9 cellular contexts compared by ENCODE assay signal in genomic region chr1:201282931-201283829, GRCh38. TPM values are rescaled to one million over a fixed set of nuclear protein-coding genes. Genes with fewer than 3 reads are reported as not detected.
A peak's percentile ranks its signal among the peaks of the same experiment; 100 is the strongest.
DNase-seq lines count a peak whose midpoint lies in the region; ATAC-seq and TF ChIP-seq lines count a peak whose summit lies in the region.
"Had no signal": no experiment of that assay in that cellular context is flagged by ENCODE, and none has a peak within 500 bp of the region (broad histone marks: within the 10 kb centered on the region; RNA-seq: fewer than 3 reads in every experiment).

PKP1 (plus strand) TSS chr1:201283506; CDS start chr1:201283703, 197 bp downstream.

- DNase-seq in ELF-1 (ENCODE audit: low read depth, low spot score) (peak; percentile 62), heart right ventricle (peak in 1 of 2 donors; percentile 38), cerebellar nuclear complex (lab: John Stamatoyannopoulos, UW) (no peak), cerebellar cortex (ENCODE audit: low spot score) (no peak), uterus (no peak)
- peak; percentile 63 for DNase-seq in activated CD8-positive, alpha-beta T cell treated with anti-CD3 and anti-CD28 coated beads for 36 hours

- peak within 1 kb of the TSS; percentile 84 for H3K4me2 ChIP-seq in skeletal muscle satellite cell (ENCODE audit: low read length)

- peak within 1 kb of the TSS; percentile 68 for H3K9ac ChIP-seq in skeletal muscle satellite cell (ENCODE audit: low read depth, low read length)

- H3K4me3 Mint-ChIP-seq in activated CD8-positive, alpha-beta T cell treated with anti-CD3 and anti-CD28 coated beads for 36 hours = peak within 1 kb of the TSS; percentile 31

- H3K27ac Mint-ChIP-seq in activated CD8-positive, alpha-beta T cell treated with anti-CD3 and anti-CD28 coated beads for 36 hours = no peak within 1 kb of the TSS

- peaks cover 5% of the 10 kb centered on the region for H3K4me1 Mint-ChIP-seq in activated CD8-positive, alpha-beta T cell treated with anti-CD3 and anti-CD28 coated beads for 36 hours (ENCODE audit: low read depth)

- H3K27ac ChIP-seq in heart right ventricle = no peak within 1 kb of the TSS
- no peak within 1 kb of the TSS for H3K27ac ChIP-seq in uterus
- H3K27ac ChIP-seq: HL-60 had no signal

- H3K27me3 Mint-ChIP-seq in activated CD8-positive, alpha-beta T cell treated with anti-CD3 and anti-CD28 coated beads for 36 hours = peaks cover 19% of the 10 kb centered on the region

- 3% methylated on average over 55 of the region's 55 CpGs for WGBS in heart right ventricle, 2 donors

- H3K27me3 ChIP-seq in heart right ventricle (peaks cover 8 to 63% (median 46%) of the 10 kb centered on the region in 7 donors), skeletal muscle satellite cell (ENCODE audit: control insufficient read depth, insufficient read depth, low read length) (no peaks in the 10 kb centered on the region), uterus (no peaks in the 10 kb centered on the region)

- H3K9me3 ChIP-seq in heart right ventricle (no peaks in the 10 kb centered on the region), skeletal muscle satellite cell (replicated peaks; ENCODE audit: low read length) (no peaks in the 10 kb centered on the region), uterus (no peaks in the 10 kb centered on the region)

- H3K36me3 Mint-ChIP-seq in activated CD8-positive, alpha-beta T cell treated with anti-CD3 and anti-CD28 coated beads for 36 hours (ENCODE audit: low read depth) = no peaks in the 10 kb centered on the region

- H3K36me3 ChIP-seq in heart right ventricle = no peaks in the 10 kb centered on the region
- no peaks in the 10 kb centered on the region for H3K36me3 ChIP-seq in skeletal muscle satellite cell (ENCODE audit: insufficient read depth, low read length)
- no peaks in the 10 kb centered on the region for H3K36me3 ChIP-seq in uterus

- POLR2A ChIA-PET in activated CD8-positive, alpha-beta T cell treated with anti-CD3 and anti-CD28 coated beads for 36 hours (lab: Charles Lee) = interaction anchor here (0.9 kb wide), 1 partner anchor 21 kb away, joined by 3 read pairs; no protein-coding TSS in a partner anchor

- no peak for TF ChIP-seq CTCF in activated CD8-positive, alpha-beta T cell treated with anti-CD3 and anti-CD28 coated beads for 36 hours (IDR thresholded peaks at IDR 0.05)
- TF ChIP-seq CTCF in heart right ventricle (IDR thresholded peaks at IDR 0.05) (no peak), uterus (IDR thresholded peaks at IDR 0.05) (no peak)

- intact Hi-C loops in activated CD8-positive, alpha-beta T cell treated with anti-CD3 and anti-CD28 coated beads for 36 hours (cut with micrococcal nuclease) = no loop called here
- intact Hi-C loops in heart right ventricle (cut with DNase I) (no loop called here), uterus (cut with DNase I; ENCODE audit: low total_unique reads) (no loop called here)

- CTCF ChIA-PET in activated CD8-positive, alpha-beta T cell treated with anti-CD3 and anti-CD28 coated beads for 36 hours (lab: Charles Lee) = interaction anchor here (0.8 to 3.1 kb wide), 5 partner anchors 29 to 107 kb away, joined by 3 to 14 read pairs (median 3); no protein-coding TSS in a partner anchor

- H3K4me1 ChIP-seq in heart right ventricle = peaks cover 0 to 15% (median 12%) of the 10 kb centered on the region in 9 donors
- H3K4me1 ChIP-seq in skeletal muscle satellite cell (ENCODE audit: control insufficient read depth, insufficient read depth, low read length) = peaks cover 17% of the 10 kb centered on the region
- H3K4me1 ChIP-seq in uterus = no peaks in the 10 kb centered on the region

- no peak for TF ChIP-seq POLR2A in uterus (IDR thresholded peaks at IDR 0.05)

- peak; percentile 96 for ATAC-seq in activated CD8-positive, alpha-beta T cell treated with anti-CD3 and anti-CD28 coated beads for 36 hours
- ATAC-seq in heart right ventricle (peak in 7 of 8 donors; percentile 32 to 74 (median 57)), GM18511 (IDR thresholded peaks at IDR 0.05; ENCODE audit: unreplicated experiment) (no peak)

- no peaks in the 10 kb centered on the region for H3K9me3 Mint-ChIP-seq in activated CD8-positive, alpha-beta T cell treated with anti-CD3 and anti-CD28 coated beads for 36 hours

- H3K4me3 ChIP-seq in heart right ventricle (peak within 1 kb of the TSS in 7 of 10 donors; percentile 10 to 29 (median 16)), skeletal muscle satellite cell (ENCODE audit: low read length) (peak within 1 kb of the TSS; percentile 74), uterus (no peak within 1 kb of the TSS)

RNA-seq across cellular contexts. Expression of gene PKP1, which starts in this region (rescaled TPM):
- not detected for total RNA-seq in activated CD8-positive, alpha-beta T cell treated with anti-CD3 and anti-CD28 coated beads for 36 hours
- total RNA-seq in heart right ventricle = 1 to 10 TPM in 1 of 10 donors, under 1 TPM in 9; 0.05 to 1.2 (median 0.22) TPM
- polyA plus RNA-seq in heart right ventricle = under 1 TPM; 0.37 to 0.39 TPM
- 0.44 and 1.8 TPM in 2 replicates for total RNA-seq in skeletal muscle satellite cell (2012; rRNA removed)
- total RNA-seq in uterus = under 1 TPM in 2 of 4 donors, not detected in 2; 0.18 to 0.62 TPM

Comparison
In these comparisons a context has a peak if more than half of its experiments do, and no peak if none do; other contexts are left out.
1. Peak in DNase-seq and ATAC-seq in activated CD8-positive, alpha-beta T cell treated with anti-CD3 and anti-CD28 coated beads for 36 hours; RNA of the gene not detected or under 1 TPM.
2. H3K4me3 ChIP-seq: peak in heart right ventricle (7 of 10) and skeletal muscle satellite cell (single experiment); none in uterus (0 of 2).